In the genomic region with DNA sequence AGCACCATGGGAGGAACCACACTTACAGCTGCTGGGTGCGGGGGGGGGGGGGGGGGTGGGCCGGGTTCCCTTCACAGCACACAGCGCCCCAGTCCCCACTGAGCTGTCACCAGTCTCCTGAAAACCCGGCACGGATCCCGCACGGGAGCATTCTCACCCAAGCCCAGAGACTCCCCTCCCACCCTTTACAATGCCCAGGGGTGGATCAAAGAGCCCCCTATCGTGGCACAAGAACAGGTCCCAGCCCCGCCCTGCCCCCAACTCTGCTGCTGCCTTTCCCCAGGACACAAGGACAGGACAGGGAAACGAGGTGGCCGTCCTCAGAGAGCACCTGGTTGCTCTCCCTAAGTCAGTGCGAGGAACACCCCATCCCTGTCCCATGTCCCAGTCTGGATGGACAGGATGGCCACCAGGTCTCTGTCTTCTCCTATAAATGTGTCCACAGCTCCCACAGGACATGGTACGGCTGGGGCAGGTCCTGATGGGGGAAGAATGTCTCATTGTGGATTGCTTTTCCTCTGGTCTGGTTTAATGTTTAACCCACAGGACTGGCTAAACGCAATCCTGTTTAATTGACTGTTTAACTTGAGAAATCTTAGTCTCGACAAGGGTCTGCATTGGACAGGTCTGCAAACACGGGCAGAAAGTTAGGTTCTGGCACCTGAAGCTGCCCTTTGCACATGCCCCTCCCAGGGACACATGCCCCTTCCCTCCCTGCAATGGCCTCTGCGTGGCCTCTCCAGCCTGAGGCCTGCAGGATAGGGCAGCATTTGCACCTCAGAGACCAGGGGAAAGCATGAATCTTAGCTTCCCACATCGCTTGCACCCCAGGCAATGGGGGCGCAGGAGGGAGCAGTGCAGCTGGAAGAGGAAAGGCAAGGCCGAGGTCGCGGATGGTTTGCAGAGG, we compare ENCODE assay signal across 18 cellular contexts. TPM values are rescaled to one million over a fixed set of nuclear protein-coding genes. Genes with fewer than 3 reads are reported as not detected.
DNase-seq lines count a peak whose midpoint lies in the region; ATAC-seq and TF ChIP-seq lines count a peak whose summit lies in the region.
"Had no signal": no experiment of that assay in that cellular context is flagged by ENCODE, and none has a peak within 500 bp of the region (broad histone marks: within the 10 kb centered on the region; RNA-seq: fewer than 3 reads in every experiment).

No MANE protein-coding gene starts in this region.

- no peak for ATAC-seq in GM19035 (IDR thresholded peaks at IDR 0.05; ENCODE audit: unreplicated experiment)
- ATAC-seq in HG02623 (IDR thresholded peaks at IDR 0.05; ENCODE audit: unreplicated experiment) = no peak
- no peak for ATAC-seq in GM18858 (IDR thresholded peaks at IDR 0.05; ENCODE audit: unreplicated experiment)
- ATAC-seq: activated T-helper 17 cell treated with anti-CD3 and anti-CD28 coated beads, Interleukin-2, amount 50 U/mL, for 72 hours; esophagus mucosa had no signal

- no peak overlapping the region for H3K4ac ChIP-seq in mesendoderm (ENCODE audit: low read depth, low read length)

- no peak for TF ChIP-seq CTCF in hepatocyte (IDR thresholded peaks at IDR 0.05; ENCODE audit: poor library complexity)

- H3K4me1 ChIP-seq in hepatocyte (ENCODE audit: insufficient read depth) = peaks cover 26% of the 10 kb centered on the region
- peaks cover 11% of the 10 kb centered on the region for H3K4me1 ChIP-seq in mesendoderm (ENCODE audit: control insufficient read depth, low read depth, low read length)
- H3K4me1 ChIP-seq: suprapubic skin had no signal

- peak overlapping the region; percentile 12 for H3K18ac ChIP-seq in mesendoderm (ENCODE audit: low read length)

- H3K79me2 ChIP-seq in hepatocyte = no peaks in the 10 kb centered on the region
- H3K79me2 ChIP-seq in mesendoderm (ENCODE audit: control insufficient read depth, insufficient read depth, low read length) = no peaks in the 10 kb centered on the region

- H2AK5ac ChIP-seq in mesendoderm (ENCODE audit: low read length) = peak overlapping the region; percentile 13

- H3K4me3 ChIP-seq in hepatocyte (peak overlapping the region; percentile 26), mesendoderm (ENCODE audit: low read length) (no peak overlapping the region)
- H3K4me3 ChIP-seq: dorsolateral prefrontal cortex, suprapubic skin had no signal

- H3K27ac ChIP-seq in hepatocyte (peak overlapping the region; percentile 94), mesendoderm (ENCODE audit: low read depth, low read length) (no peak overlapping the region)
- H3K27ac ChIP-seq: dorsolateral prefrontal cortex, suprapubic skin had no signal

- H3K4me2 ChIP-seq in hepatocyte = peak overlapping the region; percentile 75
- H3K4me2 ChIP-seq in mesendoderm (ENCODE audit: low read length) = no peak overlapping the region

- no peak overlapping the region for H4K8ac ChIP-seq in mesendoderm (ENCODE audit: low read depth, low read length)

- H3K56ac ChIP-seq in mesendoderm (ENCODE audit: low read length) = peak overlapping the region; percentile 71

- no peak overlapping the region for H3K9ac ChIP-seq in mesendoderm (ENCODE audit: low read length)

- no peak overlapping the region for H2BK15ac ChIP-seq in mesendoderm (replicated peaks; ENCODE audit: low read depth)

- peak overlapping the region; percentile 59 for H3K23ac ChIP-seq in mesendoderm (ENCODE audit: low read length)

- H4K20me1 ChIP-seq in hepatocyte (ENCODE audit: insufficient read depth, poor library complexity, severe bottlenecking) = no peaks in the 10 kb centered on the region

- no peaks in the 10 kb centered on the region for H3K9me3 ChIP-seq in hepatocyte (ENCODE audit: low read depth)
- H3K9me3 ChIP-seq: suprapubic skin had no signal

- H3K79me1 ChIP-seq in mesendoderm (ENCODE audit: low read length) = no peaks in the 10 kb centered on the region

- H2BK120ac ChIP-seq in mesendoderm (ENCODE audit: low read depth, low read length) = no peak overlapping the region

- H4K5ac ChIP-seq in mesendoderm (ENCODE audit: low read length) = no peak overlapping the region

- no peak overlapping the region for H2BK5ac ChIP-seq in mesendoderm (ENCODE audit: low read length)

- no peaks in the 10 kb centered on the region for H3K27me3 ChIP-seq in hepatocyte
- H3K27me3 ChIP-seq in mesendoderm (ENCODE audit: insufficient read depth, low read length, poor library complexity) = no peaks in the 10 kb centered on the region

- no peaks in the 10 kb centered on the region for H3K9me2 ChIP-seq in hepatocyte (replicated peaks; ENCODE audit: insufficient read depth)

- peak overlapping the region; percentile 49 for H2AFZ ChIP-seq in hepatocyte

- WGBS in hepatocyte (ENCODE audit: low lambda C conversion rate, missing lambda C conversion rate) = 56% methylated on average over 13 of the region's 22 CpGs
- WGBS in mesendoderm (ENCODE audit: extremely low coverage, insufficient coverage, low lambda C conversion rate) = no CpG with 5 or more reads among the region's 22 CpGs

- H3K36me3 ChIP-seq in hepatocyte (replicated peaks; ENCODE audit: insufficient read depth, low read depth) (no peaks in the 10 kb centered on the region), mesendoderm (ENCODE audit: control insufficient read depth, insufficient read depth, low read length) (no peaks in the 10 kb centered on the region)
- H3K36me3 ChIP-seq: suprapubic skin had no signal

- DNase-seq in HK-2 (ENCODE audit: unreplicated experiment) (peak; percentile 10), hepatocyte (ENCODE audit: low spot score) (peak; percentile 67), mesendoderm (peak; percentile 23)
- no peak for DNase-seq in activated naive CD4-positive, alpha-beta T cell (lab: John Stamatoyannopoulos, UW)
- DNase-seq: CD4-positive, CD25-positive, alpha-beta regulatory T cell; dorsolateral prefrontal cortex; islet precursor cell; SIG-M5; stimulated activated CD4-positive, alpha-beta T cell treated with anti-CD3 and anti-CD28 coated beads, Interleukin-4, amount 100 ng/mL, for 24 hours had no signal

RNA-seq across cellular contexts. Expression of gene DACT2, which starts 45.3 kb away (rescaled TPM):
- 8.2 and 9.2 TPM in 2 replicates for total RNA-seq in hepatocyte
- 7.4 and 8.8 TPM in 2 replicates for polyA plus RNA-seq in hepatocyte
- polyA plus RNA-seq in mesendoderm (2013, experiment 1 of 2) = 0.35 TPM
- polyA plus RNA-seq in mesendoderm (2013, experiment 2 of 2) = 0.55 TPM
- total RNA-seq: CD4-positive, CD25-positive, alpha-beta regulatory T cell; Daoy; NCI-H460 had no signal
- polyA plus RNA-seq: CD4-positive, CD25-positive, alpha-beta regulatory T cell; IgD-negative memory B cell had no signal

Comparison
In these comparisons a context has a peak if more than half of its experiments do, and no peak if none do; other contexts are left out.
1. DNase-seq: peak in HK-2 (single experiment), hepatocyte (single experiment) and mesendoderm (single experiment); none in activated naive CD4-positive, alpha-beta T cell (0 of 4).